In genomic region chr2:54106631-54107454, GRCh38 we compare ENCODE assay signal across 8 cellular contexts. TPM values are rescaled to one million over a fixed set of nuclear protein-coding genes. Genes with fewer than 3 reads are reported as not detected.
DNase-seq lines count a peak whose midpoint lies in the region; ATAC-seq, FAIRE-seq and TF ChIP-seq lines count a peak whose summit lies in the region.

No MANE protein-coding gene starts in this region.

- H3K9ac ChIP-seq in mesendoderm (ENCODE audit: low read length): no peak overlapping the region

- H3K4me3 ChIP-seq in HEK293 (ENCODE audit: low read depth, low read length) (no peak overlapping the region), mesendoderm (ENCODE audit: low read length) (no peak overlapping the region)

- TF ChIP-seq CTCF in HEK293 (tag by site-specific recombination; IDR thresholded peaks at IDR 0.05) (0 out of 2 replicates have a peak, but pooled peaks have one; percentile 33), activated B cell treated with CpG ODN at 0.5 μM for 24 hours (IDR thresholded peaks at IDR 0.05) (peak; percentile 45)

- FAIRE-seq in urothelium cell line (lab: Jason Lieb, UNC): peak; percentile 13

- ATAC-seq in activated B cell treated with CpG ODN at 0.5 μM for 24 hours (ENCODE audit: low read depth): peak; percentile 35
- ATAC-seq in effector memory CD8-positive, alpha-beta T cell (replicated peaks): peak; percentile 72

- no peak overlapping the region for H2BK5ac ChIP-seq in mesendoderm (ENCODE audit: low read length)

- no peak overlapping the region for H3K23ac ChIP-seq in mesendoderm (ENCODE audit: low read length)

- no peak overlapping the region for H3K18ac ChIP-seq in mesendoderm (ENCODE audit: low read length)

- no peak overlapping the region for H3K4ac ChIP-seq in mesendoderm (ENCODE audit: low read depth, low read length)

- no peak overlapping the region for H3K4me2 ChIP-seq in mesendoderm (ENCODE audit: low read length)

- H2BK15ac ChIP-seq in mesendoderm (replicated peaks; ENCODE audit: low read depth): no peak overlapping the region

- no peak overlapping the region for H3K27ac Mint-ChIP-seq in activated T-cell treated with anti-CD3 and anti-CD28 coated beads, Interleukin-2, amount 50 U/mL, for 24 hours
- peak overlapping the region; percentile 12 for H3K27ac Mint-ChIP-seq in activated B cell treated with CpG ODN at 0.5 μM for 24 hours
- H3K27ac Mint-ChIP-seq in effector memory CD8-positive, alpha-beta T cell: no peak overlapping the region

- POLR2A ChIA-PET in HEK293 (lab: Yijun Ruan, JAX) (interaction anchor here (0.6 kb wide), 1 partner anchor 865 kb away, joined by 3 read pairs; no protein-coding TSS in a partner anchor), activated B cell treated with CpG ODN at 0.5 μM for 24 hours (lab: Charles Lee) (interaction anchor here (0.6 to 2.6 kb wide), 10 partner anchors 8 to 598 kb away, joined by 3 to 13 read pairs (median 4); partner anchors contain the start of genes ACYP2, CHAC2 and PSME4)

- H3K36me3 ChIP-seq in HEK293 (ENCODE audit: control insufficient read depth in 2 of 2, insufficient read depth in 1 of 2, low read length in 2 of 2) (no peaks in the 10 kb centered on the region), mesendoderm (ENCODE audit: control insufficient read depth, insufficient read depth, low read length) (no peaks in the 10 kb centered on the region)

- CTCF ChIA-PET in HEK293 (lab: Yijun Ruan, JAX): interaction anchor here (0.5 to 3.2 kb wide), 55 partner anchors 8 to 1719 kb away, joined by 3 to 36 read pairs (median 4); partner anchors contain the start of gene ACYP2
- CTCF ChIA-PET in activated B cell treated with CpG ODN at 0.5 μM for 24 hours (lab: Charles Lee): interaction anchor here (0.7 to 5.3 kb wide), 42 partner anchors 9 to 1071 kb away, joined by 3 to 69 read pairs (median 6); partner anchors contain the start of genes ACYP2 and PSME4

- H3K27me3 ChIP-seq in mesendoderm (ENCODE audit: insufficient read depth, low read length, poor library complexity): no peaks in the 10 kb centered on the region

- no peaks in the 10 kb centered on the region for H3K9me3 Mint-ChIP-seq in activated T-cell treated with anti-CD3 and anti-CD28 coated beads, Interleukin-2, amount 50 U/mL, for 24 hours
- no peaks in the 10 kb centered on the region for H3K9me3 Mint-ChIP-seq in activated B cell treated with CpG ODN at 0.5 μM for 24 hours
- H3K9me3 Mint-ChIP-seq in effector memory CD8-positive, alpha-beta T cell: no peaks in the 10 kb centered on the region

- H3K4me3 Mint-ChIP-seq in activated T-cell treated with anti-CD3 and anti-CD28 coated beads, Interleukin-2, amount 50 U/mL, for 24 hours: no peak overlapping the region
- no peak overlapping the region for H3K4me3 Mint-ChIP-seq in activated B cell treated with CpG ODN at 0.5 μM for 24 hours
- no peak overlapping the region for H3K4me3 Mint-ChIP-seq in effector memory CD8-positive, alpha-beta T cell

- H2AK5ac ChIP-seq in mesendoderm (ENCODE audit: low read length): no peak overlapping the region

- H3K27ac ChIP-seq in HEK293 (ENCODE audit: extremely low read depth, low read depth, low read length): no peak overlapping the region
- no peak overlapping the region for H3K27ac ChIP-seq in mesendoderm (ENCODE audit: low read depth, low read length)

- no peak overlapping the region for H2BK120ac ChIP-seq in mesendoderm (ENCODE audit: low read depth, low read length)

- no CpG with 5 or more reads among the region's 12 CpGs for WGBS in mesendoderm (ENCODE audit: extremely low coverage, insufficient coverage, low lambda C conversion rate)

- H4K8ac ChIP-seq in mesendoderm (ENCODE audit: low read depth, low read length): no peak overlapping the region

- intact Hi-C loops in activated B cell treated with CpG ODN at 0.5 μM for 24 hours (cut with micrococcal nuclease): loop anchor here (1.0 to 2.0 kb wide), 8 partner anchors 396 to 1325 kb away; no protein-coding TSS in a partner anchor

- DNase-seq in activated T-cell treated with anti-CD3 and anti-CD28 coated beads for 1 hour (ENCODE audit: low read depth): peak; percentile 12
- no peak for DNase-seq in activated T-cell treated with anti-CD3 and anti-CD28 coated beads, Interleukin-2, amount 50 U/mL, for 24 hours
- DNase-seq in NCI-H2107 treated with DMSO at 0.1 percent for 48 hours (lab: John Stamatoyannopoulos, UW; ENCODE audit: unreplicated experiment): peak; percentile 48
- no peak for DNase-seq in activated B cell treated with CpG ODN at 0.5 μM for 24 hours
- peak; percentile 28 to 36 (median 33) for DNase-seq in effector memory CD8-positive, alpha-beta T cell
- peak; percentile 62 for DNase-seq in mesendoderm
- peak; percentile 65 for DNase-seq in urothelium cell line (ENCODE audit: low spot score)

- H3K79me2 ChIP-seq in mesendoderm (ENCODE audit: control insufficient read depth, insufficient read depth, low read length): no peaks in the 10 kb centered on the region

- H3K27me3 Mint-ChIP-seq in activated T-cell treated with anti-CD3 and anti-CD28 coated beads, Interleukin-2, amount 50 U/mL, for 24 hours: no peaks in the 10 kb centered on the region
- no peaks in the 10 kb centered on the region for H3K27me3 Mint-ChIP-seq in activated B cell treated with CpG ODN at 0.5 μM for 24 hours
- peaks cover 0 to 9% of the 10 kb centered on the region in 2 donors for H3K27me3 Mint-ChIP-seq in effector memory CD8-positive, alpha-beta T cell

- no peaks in the 10 kb centered on the region for H3K79me1 ChIP-seq in mesendoderm (ENCODE audit: low read length)

- no peaks in the 10 kb centered on the region for H3K36me3 Mint-ChIP-seq in activated T-cell treated with anti-CD3 and anti-CD28 coated beads, Interleukin-2, amount 50 U/mL, for 24 hours (ENCODE audit: low read depth)
- no peaks in the 10 kb centered on the region for H3K36me3 Mint-ChIP-seq in activated B cell treated with CpG ODN at 0.5 μM for 24 hours (ENCODE audit: low read depth)
- no peaks in the 10 kb centered on the region for H3K36me3 Mint-ChIP-seq in effector memory CD8-positive, alpha-beta T cell (ENCODE audit: insufficient read depth)

- peaks cover 9% of the 10 kb centered on the region for H3K4me1 Mint-ChIP-seq in activated T-cell treated with anti-CD3 and anti-CD28 coated beads, Interleukin-2, amount 50 U/mL, for 24 hours (ENCODE audit: low read depth)
- peaks cover 51% of the 10 kb centered on the region for H3K4me1 Mint-ChIP-seq in activated B cell treated with CpG ODN at 0.5 μM for 24 hours
- peaks cover 5% of the 10 kb centered on the region in 2 donors for H3K4me1 Mint-ChIP-seq in effector memory CD8-positive, alpha-beta T cell (ENCODE audit: low read depth in 2 of 2)

- H4K5ac ChIP-seq in mesendoderm (ENCODE audit: low read length): no peak overlapping the region

- H3K4me1 ChIP-seq in HEK293 (ENCODE audit: control insufficient read depth, insufficient read depth, low read length): no peaks in the 10 kb centered on the region
- peaks cover 2% of the 10 kb centered on the region for H3K4me1 ChIP-seq in mesendoderm (ENCODE audit: control insufficient read depth, low read depth, low read length)

- H3K9me3 ChIP-seq in HEK293 (ENCODE audit: control insufficient read depth, insufficient read depth, low read depth, low read length): no peaks in the 10 kb centered on the region

- no peak overlapping the region for H3K56ac ChIP-seq in mesendoderm (ENCODE audit: low read length)

TF ChIP-seq in HEK293, 187 proteins besides CTCF, POLR2A, EP300 and RAD21:
- TF ChIP-seq, protein P1, sequence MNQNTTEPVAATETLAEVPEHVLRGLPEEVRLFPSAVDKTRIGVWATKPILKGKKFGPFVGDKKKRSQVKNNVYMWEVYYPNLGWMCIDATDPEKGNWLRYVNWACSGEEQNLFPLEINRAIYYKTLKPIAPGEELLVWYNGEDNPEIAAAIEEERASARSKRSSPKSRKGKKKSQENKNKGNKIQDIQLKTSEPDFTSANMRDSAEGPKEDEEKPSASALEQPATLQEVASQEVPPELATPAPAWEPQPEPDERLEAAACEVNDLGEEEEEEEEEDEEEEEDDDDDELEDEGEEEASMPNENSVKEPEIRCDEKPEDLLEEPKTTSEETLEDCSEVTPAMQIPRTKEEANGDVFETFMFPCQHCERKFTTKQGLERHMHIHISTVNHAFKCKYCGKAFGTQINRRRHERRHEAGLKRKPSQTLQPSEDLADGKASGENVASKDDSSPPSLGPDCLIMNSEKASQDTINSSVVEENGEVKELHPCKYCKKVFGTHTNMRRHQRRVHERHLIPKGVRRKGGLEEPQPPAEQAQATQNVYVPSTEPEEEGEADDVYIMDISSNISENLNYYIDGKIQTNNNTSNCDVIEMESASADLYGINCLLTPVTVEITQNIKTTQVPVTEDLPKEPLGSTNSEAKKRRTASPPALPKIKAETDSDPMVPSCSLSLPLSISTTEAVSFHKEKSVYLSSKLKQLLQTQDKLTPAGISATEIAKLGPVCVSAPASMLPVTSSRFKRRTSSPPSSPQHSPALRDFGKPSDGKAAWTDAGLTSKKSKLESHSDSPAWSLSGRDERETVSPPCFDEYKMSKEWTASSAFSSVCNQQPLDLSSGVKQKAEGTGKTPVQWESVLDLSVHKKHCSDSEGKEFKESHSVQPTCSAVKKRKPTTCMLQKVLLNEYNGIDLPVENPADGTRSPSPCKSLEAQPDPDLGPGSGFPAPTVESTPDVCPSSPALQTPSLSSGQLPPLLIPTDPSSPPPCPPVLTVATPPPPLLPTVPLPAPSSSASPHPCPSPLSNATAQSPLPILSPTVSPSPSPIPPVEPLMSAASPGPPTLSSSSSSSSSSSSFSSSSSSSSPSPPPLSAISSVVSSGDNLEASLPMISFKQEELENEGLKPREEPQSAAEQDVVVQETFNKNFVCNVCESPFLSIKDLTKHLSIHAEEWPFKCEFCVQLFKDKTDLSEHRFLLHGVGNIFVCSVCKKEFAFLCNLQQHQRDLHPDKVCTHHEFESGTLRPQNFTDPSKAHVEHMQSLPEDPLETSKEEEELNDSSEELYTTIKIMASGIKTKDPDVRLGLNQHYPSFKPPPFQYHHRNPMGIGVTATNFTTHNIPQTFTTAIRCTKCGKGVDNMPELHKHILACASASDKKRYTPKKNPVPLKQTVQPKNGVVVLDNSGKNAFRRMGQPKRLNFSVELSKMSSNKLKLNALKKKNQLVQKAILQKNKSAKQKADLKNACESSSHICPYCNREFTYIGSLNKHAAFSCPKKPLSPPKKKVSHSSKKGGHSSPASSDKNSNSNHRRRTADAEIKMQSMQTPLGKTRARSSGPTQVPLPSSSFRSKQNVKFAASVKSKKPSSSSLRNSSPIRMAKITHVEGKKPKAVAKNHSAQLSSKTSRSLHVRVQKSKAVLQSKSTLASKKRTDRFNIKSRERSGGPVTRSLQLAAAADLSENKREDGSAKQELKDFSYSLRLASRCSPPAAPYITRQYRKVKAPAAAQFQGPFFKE (tag by site-specific recombination; IDR thresholded peaks at IDR 0.05; ENCODE audit: borderline replicate concordance): no peak
- 0 out of 2 replicates have a peak, but pooled peaks have one; percentile 23 for TF ChIP-seq ZNF660 (tag by site-specific recombination; IDR thresholded peaks at IDR 0.05)
- peak; percentile 47 for TF ChIP-seq ZNF654 (tag by site-specific recombination; IDR thresholded peaks at IDR 0.05; ENCODE audit: low read depth)

RNA-seq across cellular contexts. Expression of gene ACYP2, which starts 8.6 kb away (rescaled TPM):
- 14.9 and 15.9 TPM in 2 replicates for total RNA-seq in activated B cell treated with CpG ODN at 0.5 μM for 24 hours
- polyA plus RNA-seq in mesendoderm (2013, experiment 1 of 2): 2.6 TPM
- polyA plus RNA-seq in mesendoderm (2013, experiment 2 of 2): 3.3 TPM

Comparison
In these comparisons a context has a peak if more than half of its experiments do, and no peak if none do; other contexts are left out.
1. DNase-seq: peak in activated T-cell treated with anti-CD3 and anti-CD28 coated beads for 1 hour (single experiment), NCI-H2107 treated with DMSO at 0.1 percent for 48 hours (single experiment), effector memory CD8-positive, alpha-beta T cell (3 of 3), mesendoderm (single experiment) and urothelium cell line (single experiment); none in activated T-cell treated with anti-CD3 and anti-CD28 coated beads, Interleukin-2, amount 50 U/mL, for 24 hours (single experiment) and activated B cell treated with CpG ODN at 0.5 μM for 24 hours (single experiment).